In the genomic region with DNA sequence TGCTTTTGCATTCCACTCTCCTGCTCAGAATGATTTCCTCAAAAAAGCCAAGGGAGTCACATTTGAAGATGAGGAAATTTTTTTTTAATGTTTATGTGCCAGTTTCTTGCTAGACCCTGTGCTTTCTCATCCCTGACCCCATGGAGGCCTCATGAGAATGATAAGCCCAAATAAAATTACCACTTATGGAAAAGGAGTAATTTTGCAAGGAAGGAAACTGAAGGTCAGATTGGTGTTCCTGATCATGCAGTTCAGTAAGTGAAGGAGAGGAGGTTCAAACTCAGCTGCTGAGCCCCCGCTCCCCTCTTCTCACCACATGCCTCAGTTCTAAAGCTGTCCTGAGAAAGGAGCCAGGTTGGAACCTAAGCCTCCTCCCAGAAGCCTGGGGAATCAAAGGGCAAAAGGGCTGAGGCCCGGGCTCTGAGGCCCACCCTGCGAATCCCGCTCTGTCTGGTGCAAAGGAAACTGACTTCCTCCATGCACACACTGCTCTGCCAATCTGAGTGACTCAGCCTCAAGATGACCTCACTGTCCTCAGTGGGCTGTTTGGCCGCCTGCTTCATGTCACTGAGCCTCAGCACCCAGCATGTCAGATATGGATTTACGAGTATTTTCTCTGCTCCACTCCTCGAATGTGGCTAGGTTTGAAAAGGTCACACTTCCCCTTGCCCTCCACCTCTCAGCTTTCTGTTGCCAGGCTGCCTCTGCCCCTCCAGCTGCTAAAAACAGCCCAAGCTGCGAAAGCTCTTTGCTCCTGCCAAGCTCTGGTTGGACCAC, we compare ENCODE assay signal across 8 cellular contexts. TPM values are rescaled to one million over a fixed set of nuclear protein-coding genes. Genes with fewer than 3 reads are reported as not detected.
A peak's percentile ranks its signal among the peaks of the same experiment; 100 is the strongest.
DNase-seq lines count a peak whose midpoint lies in the region; ATAC-seq and TF ChIP-seq lines count a peak whose summit lies in the region.

No MANE protein-coding gene starts in this region.

- H3K36me3 ChIP-seq in aorta (ENCODE audit: control insufficient read depth in 1 of 2, insufficient read depth in 2 of 2, low read length in 1 of 2) = no peaks in the 10 kb centered on the region

- peaks cover 0 to 6% of the 10 kb centered on the region in 2 donors for H3K4me1 ChIP-seq in aorta (ENCODE audit: control insufficient read depth in 1 of 2, insufficient read depth in 2 of 2, low read length in 2 of 2)

- peak overlapping the region; percentile 95 to 98 for H3K27ac ChIP-seq in aorta (ENCODE audit: low read depth in 1 of 2, low read length in 2 of 2)

- H3K9me3 ChIP-seq in aorta (ENCODE audit: control insufficient read depth, low read length) = no peaks in the 10 kb centered on the region

- DNase-seq in ELF-1 (ENCODE audit: low read depth, low spot score) (peak; percentile 85), RKO (ENCODE audit: low spot score) (peak; percentile 86), epithelial cell of esophagus (ENCODE audit: low read depth) (peak; percentile 82), myocyte (ENCODE audit: low read depth) (peak; percentile 78), aorta (peak; percentile 87 to 89), iPS-NIHi7 (ENCODE audit: extremely low spot score) (no peak)
- no peak for DNase-seq in activated CD4-positive, alpha-beta T cell treated with anti-CD3 and anti-CD28 coated beads, Interleukin-2, amount 50 U/mL, for 4 hours

- peak; percentile 94 for ATAC-seq in aorta (ENCODE audit: low FRiP score)
- ATAC-seq in GM18511 (IDR thresholded peaks at IDR 0.05; ENCODE audit: unreplicated experiment) = no peak

- H3K4me3 ChIP-seq in epithelial cell of esophagus (ENCODE audit: low read length) = no peak overlapping the region
- H3K4me3 ChIP-seq in aorta (ENCODE audit: low read length in 2 of 2) = no peak overlapping the region

- WGBS in aorta, 2 donors = 8 to 10% methylated on average over 8 of the region's 8 CpGs

- H3K27me3 ChIP-seq in aorta (ENCODE audit: control insufficient read depth in 1 of 2, insufficient read depth in 2 of 2, low read length in 1 of 2) = no peaks in the 10 kb centered on the region

- TF ChIP-seq CTCF in epithelial cell of esophagus (IDR thresholded peaks at IDR 0.05; ENCODE audit: insufficient read depth, low read depth, low read length, missing control alignments) = no peak

- intact Hi-C loops in aorta (cut with DNase I) = no loop called here

RNA-seq across cellular contexts. Expression of gene FLNB, which starts 56.9 kb away (rescaled TPM):
- total RNA-seq in myocyte (4.4 and 7.8 TPM in 2 replicates), aorta (100 to 1,000 TPM; 157 to 254 TPM)
- 50.5 TPM for polyA plus RNA-seq in myocyte (2012)
- 10 to 100 TPM; 33.3 to 92.6 TPM for polyA plus RNA-seq in aorta

Comparison
In these comparisons a context has a peak if more than half of its experiments do, and no peak if none do; other contexts are left out.
1. DNase-seq: peak in ELF-1 (single experiment), RKO (single experiment), epithelial cell of esophagus (single experiment), myocyte (single experiment) and aorta (2 of 2); none in activated CD4-positive, alpha-beta T cell treated with anti-CD3 and anti-CD28 coated beads, Interleukin-2, amount 50 U/mL, for 4 hours (0 of 2) and iPS-NIHi7 (single experiment).
2. RNA of gene FLNB, which starts 56.9 kb away (total RNA-seq): 157 to 254 TPM in aorta; 4.4 to 7.8 TPM in myocyte; every median in the first group is over 10 times any median in the second.